ENCODE assay signal across 9 cellular contexts in genomic region chr10:92822060-92822634, GRCh38. TPM values are rescaled to one million over a fixed set of nuclear protein-coding genes. Genes with fewer than 3 reads are reported as not detected.
DNase-seq lines count a peak whose midpoint lies in the region; ATAC-seq, FAIRE-seq and TF ChIP-seq lines count a peak whose summit lies in the region.
"Had no signal": no experiment of that assay in that cellular context is flagged by ENCODE, and none has a peak within 500 bp of the region (broad histone marks: within the 10 kb centered on the region; RNA-seq: fewer than 3 reads in every experiment).

No MANE protein-coding gene starts in this region.

- DNase-seq in A549 (ENCODE audit: low read depth in 1 of 2, low spot score in 1 of 2), result peak; percentile 69 to 82
- DNase-seq in HFF-Myc (ENCODE audit: extremely low read depth, low read depth), result peak; percentile 71
- DNase-seq in adipocyte (ENCODE audit: low read depth), result peak; percentile 85
- peak; percentile 54 for DNase-seq in kidney tubule cell (ENCODE audit: low spot score)
- no peak for DNase-seq in NCI-H510A (lab: John Stamatoyannopoulos, UW)
- DNase-seq: stimulated activated CD4-positive, alpha-beta T cell treated with anti-CD3 and anti-CD28 coated beads, Interleukin-15, amount 100 ng/mL, for 24 hours had no signal

- H3K4me2 ChIP-seq in A549, result peak overlapping the region; percentile 44

- no peak for TF ChIP-seq POLR2A in A549 (IDR thresholded peaks at IDR 0.05; ENCODE audit: low read length)

- peak overlapping the region; percentile 88 to 94 for H3K27ac ChIP-seq in A549

- 6% methylated on average over 6 of the region's 6 CpGs for WGBS in A549 (ENCODE audit: missing lambda C conversion rate)

- peak; percentile 28 for FAIRE-seq in A549 (lab: Jason Lieb, UNC)

- peak; percentile 36 to 38; a peak in 1 of 5 replicates for TF ChIP-seq EP300 in A549 (IDR thresholded peaks at IDR 0.05)

- peaks cover 2% of the 10 kb centered on the region for H3K27me3 ChIP-seq in adipocyte (replicated peaks; ENCODE audit: control insufficient read depth, insufficient read depth, low read length)

- TF ChIP-seq CTCF in A549 (IDR thresholded peaks at IDR 0.05), result no peak
- TF ChIP-seq CTCF in HFF-Myc (IDR thresholded peaks at IDR 0.05; ENCODE audit: low read depth, low read length, missing control alignments), result no peak

- no peak overlapping the region for H3K4me3 ChIP-seq in A549
- H3K4me3 ChIP-seq in HFF-Myc (replicated peaks; ENCODE audit: low read depth, low read length), result no peak overlapping the region
- peak overlapping the region; percentile 44 for H3K4me3 ChIP-seq in adipocyte (ENCODE audit: low read length)

- CTCF ChIA-PET in A549 (lab: Yijun Ruan, JAX), result interaction anchor here (0.8 to 3.8 kb wide), 9 partner anchors 12 to 50 kb away, joined by 3 to 13 read pairs (median 4); no protein-coding TSS in a partner anchor

- H3K4me1 ChIP-seq in A549 (peaks cover 35% of the 10 kb centered on the region), adipocyte (ENCODE audit: control insufficient read depth, insufficient read depth, low read length) (peaks cover 10% of the 10 kb centered on the region)

- POLR2A ChIA-PET in A549 (lab: Yijun Ruan, JAX), result interaction anchor here (1.3 to 1.5 kb wide), 3 partner anchors 26 to 231 kb away, joined by 6 to 10 read pairs (median 7); partner anchors contain the start of genes EXOC6 and HHEX

- peak overlapping the region; percentile 55 for H3K9ac ChIP-seq in adipocyte (ENCODE audit: low read length)

- H3K9me3 ChIP-seq in A549 (peaks cover 13% of the 10 kb centered on the region), adipocyte (ENCODE audit: control insufficient read depth, low read length) (no peaks in the 10 kb centered on the region)

- peak; percentile 93 to 97 for ATAC-seq in A549
- no peak for ATAC-seq in GM18517 (IDR thresholded peaks at IDR 0.05; ENCODE audit: unreplicated experiment)
- ATAC-seq in HG03280 (IDR thresholded peaks at IDR 0.05; ENCODE audit: unreplicated experiment), result no peak
- ATAC-seq in HG03108 (IDR thresholded peaks at IDR 0.05; ENCODE audit: unreplicated experiment), result no peak

- H3K36me3 ChIP-seq in adipocyte (ENCODE audit: control insufficient read depth, insufficient read depth, low read length, severe bottlenecking), result no peaks in the 10 kb centered on the region

- TF ChIP-seq RAD21 in A549 (conservative IDR thresholded peaks at IDR 0.05 in 1 of 2, IDR thresholded peaks at IDR 0.05 in 1 of 2), result peak in 1 of 2 experiments; percentile 25; a peak in 2 of 5 replicates

TF ChIP-seq in A549, 52 proteins besides CTCF, POLR2A, EP300 and RAD21:
- peak; percentile 77 for TF ChIP-seq JUNB (IDR thresholded peaks at IDR 0.05)
- TF ChIP-seq MAX (IDR thresholded peaks at IDR 0.05), result peak; percentile 16; the same call in 1 of the 2 replicates
- no peak for TF ChIP-seq FOXS1 (CRISPR knock-in tag; IDR thresholded peaks at IDR 0.05)
- no peak for TF ChIP-seq RNF2 (IDR thresholded peaks at IDR 0.05; ENCODE audit: borderline replicate concordance, low read depth)
- TF ChIP-seq HEYL (CRISPR knock-in tag; IDR thresholded peaks at IDR 0.05), result no peak
- no peak for TF ChIP-seq PHF8 (IDR thresholded peaks at IDR 0.05; ENCODE audit: borderline replicate concordance, low read depth)
- peak; percentile 100 for TF ChIP-seq MAFK (IDR thresholded peaks at IDR 0.05; ENCODE audit: partially characterized antibody)
- TF ChIP-seq HMGXB4 (CRISPR knock-in tag; IDR thresholded peaks at IDR 0.05; ENCODE audit: borderline replicate concordance), result no peak
- TF ChIP-seq RCOR1 (IDR thresholded peaks at IDR 0.05; ENCODE audit: low read depth, low read length), result no peak
- no peak for TF ChIP-seq HOXB5 (CRISPR knock-in tag; IDR thresholded peaks at IDR 0.05)
- TF ChIP-seq CEBPB (IDR thresholded peaks at IDR 0.05), result peak; percentile 10 to 40; a peak in 1 of 4 replicates
- TF ChIP-seq FOSL2 (IDR thresholded peaks at IDR 0.05), result peak; percentile 47; the same call in 1 of the 2 replicates
- peak; percentile 90 for TF ChIP-seq FOSL2 (CRISPR knock-in tag; IDR thresholded peaks at IDR 0.05)
- TF ChIP-seq REST (IDR thresholded peaks at IDR 0.05), result no peak
- no peak for TF ChIP-seq CHD2 (IDR thresholded peaks at IDR 0.05; ENCODE audit: low read length, partially characterized antibody)
- TF ChIP-seq JUN (IDR thresholded peaks at IDR 0.05), result peak in 1 of 2 experiments; percentile 75; a peak in 2 of 5 replicates
- TF ChIP-seq NFE2L2 (conservative IDR thresholded peaks at IDR 0.05; ENCODE audit: low read length), result peak; percentile 99
- TF ChIP-seq SMC3 (IDR thresholded peaks at IDR 0.05), result no peak
- TF ChIP-seq GATA3 (IDR thresholded peaks at IDR 0.05; ENCODE audit: borderline replicate concordance), result peak; percentile 59; the same call in 1 of the 2 replicates
- TF ChIP-seq CBX8 (IDR thresholded peaks at IDR 0.05), result no peak
TF ChIP-seq in A549: peak in this region for 8.

RNA-seq across cellular contexts. Expression of gene EXOC6, which starts 26.2 kb away (rescaled TPM):
- polyA plus RNA-seq in A549 (2011; rRNA removed), result 48.5 and 50.4 TPM in 2 replicates
- 4.4 TPM in 2 replicates for polyA plus RNA-seq in A549 (2012; cell fraction: cytosol; rRNA removed)
- 3.2 and 4.0 TPM in 2 replicates for polyA plus RNA-seq in A549 (2012; cell fraction: nucleus; rRNA removed)
- polyA plus RNA-seq in A549 (2017; fragmentation: RNase III; extraction: RNeasy Plus Mini Kit Qiagen cat#74134 plus additional on column Dnase treatment), result 16.8 to 20.2 TPM (median 17.3 TPM) in 3 replicates
- 50.9 and 65.8 TPM in 2 replicates for polyA minus RNA-seq in A549 (2011; rRNA and poly(A)+ RNA removed)

Comparison
In these comparisons a context has a peak if more than half of its experiments do, and no peak if none do; other contexts are left out.
1. ATAC-seq: peak in A549 (2 of 2); none in GM18517 (single experiment), HG03280 (single experiment) and HG03108 (single experiment).